ENCODE assay signal across 8 cellular contexts in the genomic region with DNA sequence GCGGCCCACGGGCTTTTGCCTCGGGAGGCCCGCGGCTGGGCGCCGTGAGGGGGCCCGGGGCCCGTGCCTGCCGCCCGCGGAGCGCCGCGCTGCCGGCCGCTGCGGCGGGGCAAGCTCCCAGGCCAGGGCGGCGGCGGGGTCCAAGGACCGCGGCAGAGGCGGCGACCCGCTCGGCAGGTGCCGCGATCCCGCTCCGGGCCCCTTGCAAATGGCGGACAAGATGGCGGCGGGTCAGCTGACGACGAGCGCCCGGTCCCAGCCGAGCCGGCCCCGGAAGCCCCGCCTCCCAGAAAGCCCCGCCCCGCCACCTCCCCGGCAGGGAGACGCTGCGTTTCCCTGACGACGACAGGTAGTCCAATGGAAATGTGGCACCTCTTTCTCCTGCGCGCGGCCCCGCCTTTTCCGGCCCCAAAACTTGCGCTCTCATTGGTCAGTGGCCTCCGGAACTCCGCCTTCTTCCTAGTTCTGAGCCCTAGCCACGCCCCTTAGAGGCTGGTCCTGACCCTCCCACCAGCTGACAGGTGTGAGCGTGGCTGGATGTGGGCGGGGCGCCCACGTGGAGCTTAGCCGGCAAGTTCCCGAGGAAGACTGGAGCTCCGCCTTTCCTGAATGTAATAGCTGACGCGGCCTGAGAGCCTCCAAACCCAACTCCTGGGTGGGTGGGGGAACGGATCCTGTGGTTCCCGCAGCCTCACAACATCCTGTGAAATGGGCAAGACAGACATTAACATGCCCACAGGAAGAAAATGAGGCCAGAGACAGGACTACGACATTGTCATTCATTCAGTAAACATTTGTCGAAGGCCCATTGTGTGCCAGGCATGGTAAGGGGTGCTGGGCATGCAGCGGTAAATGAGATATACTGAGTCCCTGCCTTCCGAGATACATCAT. TPM values are rescaled to one million over a fixed set of nuclear protein-coding genes. Genes with fewer than 3 reads are reported as not detected.
DNase-seq lines count a peak whose midpoint lies in the region; ATAC-seq and TF ChIP-seq lines count a peak whose summit lies in the region.

A gene (minus strand): TSS at position 228 of the 891 bp plus-strand sequence. CDS start 232 bp downstream, outside the sequence.

- H3K36me3 ChIP-seq in left lung = peaks cover 0 to 18% of the 10 kb centered on the region in 2 donors

- H3K4me3 ChIP-seq in left lung = peak within 1 kb of the TSS; percentile 99 to 100

- peak within 1 kb of the TSS; percentile 86 to 90 for H3K4me3 Mint-ChIP-seq in CD14-positive monocyte

- peak within 1 kb of the TSS; percentile 81 to 94 for H3K27ac ChIP-seq in left lung

- intact Hi-C loops in CD14-positive monocyte (cut with micrococcal nuclease) = loop anchor here (2.0 to 5.0 kb wide), 5 partner anchors 36 to 166 kb away; a partner anchor contains a TSS
- intact Hi-C loops in left lung (cut with DNase I) = loop anchor here in 1 of 2 donors (10.0 kb wide), 1 partner anchor 83 kb away; a partner anchor contains a TSS

- peak within 1 kb of the TSS; percentile 91 to 97 (median 94) for H3K27ac Mint-ChIP-seq in CD14-positive monocyte

- H3K9me3 Mint-ChIP-seq in CD14-positive monocyte = no peaks in the 10 kb centered on the region

- H3K4me1 Mint-ChIP-seq in CD14-positive monocyte = peaks cover 40% of the 10 kb centered on the region

- peaks cover 0 to 16% of the 10 kb centered on the region in 2 donors for H3K36me3 Mint-ChIP-seq in CD14-positive monocyte

- H3K4me1 ChIP-seq in left lung = peaks cover 13 to 58% of the 10 kb centered on the region in 2 donors

- H3K27me3 ChIP-seq in left lung = no peaks in the 10 kb centered on the region

- peaks cover 0 to 3% (median 0%) of the 10 kb centered on the region in 3 donors for H3K27me3 Mint-ChIP-seq in CD14-positive monocyte (ENCODE audit: low read depth in 3 of 3)

- DNase-seq in CD14-positive monocyte (ENCODE audit: low spot score) (peak; percentile 100), NCI-H82 (lab: John Stamatoyannopoulos, UW) (peak; percentile 99), dermis blood vessel endothelial cell (peak; percentile 100), left lung (peak; percentile 100)
- peak; percentile 100 for DNase-seq in activated CD4-positive, alpha-beta T cell treated with anti-CD3 and anti-CD28 coated beads, Interleukin-2, amount 50 U/mL, for 48 hours
- peak; percentile 100 for DNase-seq in stimulated activated CD4-positive, alpha-beta T cell treated with anti-CD3 and anti-CD28 coated beads, Interleukin-2, amount 100 ng/mL, for 48 hours

- peak; percentile 87 for ATAC-seq in GM19397 (IDR thresholded peaks at IDR 0.05; ENCODE audit: unreplicated experiment)
- ATAC-seq in HG03571 (IDR thresholded peaks at IDR 0.05; ENCODE audit: unreplicated experiment) = peak; percentile 83
- ATAC-seq in left lung = peak; percentile 96

- H3K9me3 ChIP-seq in left lung = no peaks in the 10 kb centered on the region

- TF ChIP-seq CTCF in CD14-positive monocyte (IDR thresholded peaks at IDR 0.05) (no peak), left lung (IDR thresholded peaks at IDR 0.05) (no peak)

RNA-seq across cellular contexts. Expression of the gene that starts here (rescaled TPM):
- polyA plus RNA-seq in CD14-positive monocyte = 10 to 100 TPM in 1 of 2 donors, 1 to 10 TPM in 1; 9.6 to 12.4 TPM
- total RNA-seq in dermis blood vessel endothelial cell (75.7 and 137 TPM in 2 replicates), left lung (100 to 1,000 TPM; 109 to 128 TPM)

Comparison
In these comparisons a context has a peak if more than half of its experiments do, and no peak if none do; other contexts are left out.
1. Peak in every context shown above with its lines: DNase-seq, ATAC-seq, H3K4me3 ChIP-seq and H3K27ac ChIP-seq.